Comparison of ENCODE assay signal across 25 cellular contexts in genomic region chr5:77568082-77568481, GRCh38.
DNase-seq lines count a peak whose midpoint lies in the region; ATAC-seq and TF ChIP-seq lines count a peak whose summit lies in the region.
"Had no signal": no experiment of that assay in that cellular context is flagged by ENCODE, and none has a peak within 500 bp of the region (broad histone marks: within the 10 kb centered on the region; RNA-seq: fewer than 3 reads in every experiment).

No MANE protein-coding gene starts in this region.

- ATAC-seq in GM21367 (IDR thresholded peaks at IDR 0.05; ENCODE audit: unreplicated experiment), result no peak
- ATAC-seq in GM19395 (IDR thresholded peaks at IDR 0.05; ENCODE audit: unreplicated experiment), result no peak
- ATAC-seq: GM23338, T-helper 17 cell had no signal

- H3K27ac ChIP-seq in BLaER1, result no peak overlapping the region
- no peak overlapping the region for H3K27ac ChIP-seq in BLaER1 treated with 17β-estradiol and CSF1 and Interleukin-3, amounts not matched to agents 10 nM and 100 nM
- H3K27ac ChIP-seq: HL-60, Peyer's patch had no signal

- no peaks in the 10 kb centered on the region for H4K20me1 ChIP-seq in BLaER1
- no peaks in the 10 kb centered on the region for H4K20me1 ChIP-seq in BLaER1 treated with 17β-estradiol and CSF1 and Interleukin-3, amounts not matched to agents 10 nM and 100 nM

- H3K4me3 ChIP-seq in BLaER1 (no peak overlapping the region), NB4 (ENCODE audit: low read depth, low read length) (no peak overlapping the region), endocrine pancreas (ENCODE audit: control insufficient read depth, insufficient read depth, low read length) (peak overlapping the region; percentile 40)
- H3K4me3 ChIP-seq in BLaER1 treated with 17β-estradiol and CSF1 and Interleukin-3, amounts not matched to agents 10 nM and 100 nM, result no peak overlapping the region
- H3K4me3 ChIP-seq: GM23338, Peyer's patch had no signal

- H3K27me3 ChIP-seq in BLaER1, result no peaks in the 10 kb centered on the region
- no peaks in the 10 kb centered on the region for H3K27me3 ChIP-seq in BLaER1 treated with 17β-estradiol and CSF1 and Interleukin-3, amounts not matched to agents 10 nM and 100 nM
- no peaks in the 10 kb centered on the region for H3K27me3 ChIP-seq in endocrine pancreas (ENCODE audit: control insufficient read depth, insufficient read depth, low read length)
- H3K27me3 ChIP-seq: Peyer's patch had no signal

- TF ChIP-seq CTCF in NB4 (IDR thresholded peaks at IDR 0.05; ENCODE audit: low read depth, low read length), result no peak

- H3K4me1 ChIP-seq in BLaER1, result peaks cover 25% of the 10 kb centered on the region
- H3K4me1 ChIP-seq in BLaER1 treated with 17β-estradiol and CSF1 and Interleukin-3, amounts not matched to agents 10 nM and 100 nM, result peaks cover 16 to 27% (median 24%) of the 10 kb centered on the region in 10 experiments
- peaks cover 16% of the 10 kb centered on the region for H3K4me1 ChIP-seq in endocrine pancreas (ENCODE audit: control insufficient read depth, insufficient read depth, low read length)
- H3K4me1 ChIP-seq: Peyer's patch had no signal

- H3K9me3 ChIP-seq in BLaER1 (no peaks in the 10 kb centered on the region), endocrine pancreas (ENCODE audit: control insufficient read depth, low read length) (no peaks in the 10 kb centered on the region)
- no peaks in the 10 kb centered on the region for H3K9me3 ChIP-seq in BLaER1 treated with 17β-estradiol and CSF1 and Interleukin-3, amounts not matched to agents 10 nM and 100 nM (replicated peaks in 1 of 11)
- H3K9me3 ChIP-seq: Peyer's patch had no signal

- DNase-seq in NB4 (ENCODE audit: low read depth) (peak; percentile 50), HPDE6-E6E7 (ENCODE audit: extremely low spot score) (no peak)
- DNase-seq: CD4-positive, CD25-positive, alpha-beta regulatory T cell; COR-L47; DMS 273 treated with DMSO at 0.1 percent for 48 hours; DND-41; HCEC 1CT; IMR-90; Karpas-422; MM.1S; NCI-H1417 treated with DMSO at 0.1 percent for 48 hours; NCI-H187 treated with DMSO at 0.1 percent for 48 hours; NCI-H226; NCI-H524; NCI-H82; Peyer's patch; SHP77; T-helper 17 cell had no signal

- H3K36me3 ChIP-seq in BLaER1, result no peaks in the 10 kb centered on the region
- H3K36me3 ChIP-seq in BLaER1 treated with 17β-estradiol and CSF1 and Interleukin-3, amounts not matched to agents 10 nM and 100 nM, result no peaks in the 10 kb centered on the region
- H3K36me3 ChIP-seq in endocrine pancreas (ENCODE audit: control insufficient read depth, insufficient read depth, low read length), result no peaks in the 10 kb centered on the region
- H3K36me3 ChIP-seq: Peyer's patch had no signal

- H3K9ac ChIP-seq in BLaER1, result no peak overlapping the region
- H3K9ac ChIP-seq in BLaER1 treated with 17β-estradiol and CSF1 and Interleukin-3, amounts not matched to agents 10 nM and 100 nM, result no peak overlapping the region
- no peak overlapping the region for H3K9ac ChIP-seq in endocrine pancreas (ENCODE audit: control insufficient read depth, insufficient read depth, low read length)

- H3K4me2 ChIP-seq in BLaER1, result peak overlapping the region; percentile 27
- H3K4me2 ChIP-seq in BLaER1 treated with 17β-estradiol and CSF1 and Interleukin-3, amounts not matched to agents 10 nM and 100 nM, result peak overlapping the region; percentile 28 to 64 (median 43); a peak in 21 of 22 replicates
- H3K4me2 ChIP-seq: GM23338 had no signal

- no peak for TF ChIP-seq POLR2A in NB4 (IDR thresholded peaks at IDR 0.05; ENCODE audit: extremely low read depth, insufficient read length)
